In genomic region chr16:75566040-75566888, GRCh38 we compare ENCODE assay signal across 1 cellular context.
A peak's percentile ranks its signal among the peaks of the same experiment; 100 is the strongest.
TF ChIP-seq lines count a peak whose summit lies in the region.

TSS of gene GABARAPL2 (plus strand) at chr16:75566379. CDS start at chr16:75566487, 108 bp downstream.

TF ChIP-seq in WTC11, 78 proteins besides CTCF, POLR2A, EP300 and RAD21 (continued from another document):
- TF ChIP-seq USF1 (CRISPR knock-in tag; IDR thresholded peaks at IDR 0.05) (peak; percentile 53; the same call in 1 of the 2 replicates), ETV6 (CRISPR knock-in tag; IDR thresholded peaks at IDR 0.05) (no peak), NFATC4 (CRISPR knock-in tag; IDR thresholded peaks at IDR 0.05) (no peak), AR (CRISPR knock-in tag; IDR thresholded peaks at IDR 0.05) (no peak), NFYB (CRISPR knock-in tag; conservative IDR thresholded peaks at IDR 0.05; ENCODE audit: low read depth) (no peak), ZNF138 (CRISPR knock-in tag; conservative IDR thresholded peaks at IDR 0.05) (no peak; the same call in 1 of the 2 replicates), FOXK1 (CRISPR knock-in tag; IDR thresholded peaks at IDR 0.05) (peak; percentile 91), ZNF416 (CRISPR knock-in tag; IDR thresholded peaks at IDR 0.05) (no peak), CBFB (CRISPR knock-in tag; IDR thresholded peaks at IDR 0.05; ENCODE audit: low read depth) (no peak), JUN (CRISPR knock-in tag; IDR thresholded peaks at IDR 0.05) (peak; percentile 67; the same call in 1 of the 2 replicates), PREB (CRISPR knock-in tag; IDR thresholded peaks at IDR 0.05; ENCODE audit: borderline replicate concordance) (no peak), ELF4 (CRISPR knock-in tag; IDR thresholded peaks at IDR 0.05; ENCODE audit: low read depth) (no peak), ERG (CRISPR knock-in tag; IDR thresholded peaks at IDR 0.05) (no peak), SP1 (CRISPR knock-in tag; conservative IDR thresholded peaks at IDR 0.05) (peak; percentile 85), NFE2L1 (CRISPR knock-in tag; IDR thresholded peaks at IDR 0.05) (peak; percentile 58; the same call in 1 of the 2 replicates), SMAD4 (CRISPR knock-in tag; IDR thresholded peaks at IDR 0.05) (0 out of 2 replicates have a peak, but pooled peaks have one; percentile 21), KAT7 (CRISPR knock-in tag; IDR thresholded peaks at IDR 0.05; ENCODE audit: borderline replicate concordance) (no peak), NR3C1 (CRISPR knock-in tag; conservative IDR thresholded peaks at IDR 0.05; ENCODE audit: low read depth) (no peak), ZNF121 (CRISPR knock-in tag; IDR thresholded peaks at IDR 0.05) (no peak)
TF ChIP-seq in WTC11: peak in this region for 19.
